In the genomic region with DNA sequence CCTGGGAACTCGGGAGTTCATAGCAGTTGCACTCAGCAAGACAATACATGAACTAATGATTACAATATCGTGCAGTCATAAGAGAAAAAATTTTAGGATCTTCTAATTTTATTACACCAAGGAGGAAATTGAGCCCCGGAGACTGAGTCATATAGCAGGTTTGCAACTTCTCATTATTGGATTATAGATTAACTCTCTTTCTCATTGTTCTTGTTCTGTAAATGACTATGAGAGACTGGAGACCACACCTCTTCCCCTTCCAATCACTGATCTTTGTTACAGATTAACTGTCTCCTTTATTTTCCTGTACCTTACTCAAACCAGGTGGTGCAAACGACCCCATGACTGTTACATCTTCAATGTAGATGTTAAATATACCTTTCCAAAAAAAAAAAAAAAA, we compare ENCODE assay signal across 19 cellular contexts.
DNase-seq lines count a peak whose midpoint lies in the region; ATAC-seq and TF ChIP-seq lines count a peak whose summit lies in the region.
"Had no signal": no experiment of that assay in that cellular context is flagged by ENCODE, and none has a peak within 500 bp of the region (broad histone marks: within the 10 kb centered on the region; RNA-seq: fewer than 3 reads in every experiment).

No MANE protein-coding gene starts in this region.

- WGBS in psoas muscle, 3 donors, result 49 to 59% (median 57%) methylated on average over 4 of the region's 4 CpGs

- H3K9me3 ChIP-seq in psoas muscle, result no peaks in the 10 kb centered on the region

- ATAC-seq in GM18907 (IDR thresholded peaks at IDR 0.05; ENCODE audit: unreplicated experiment), result peak; percentile 87
- peak; percentile 94 for ATAC-seq in GM21786 (IDR thresholded peaks at IDR 0.05; ENCODE audit: unreplicated experiment)
- peak; percentile 96 for ATAC-seq in HG03159 (IDR thresholded peaks at IDR 0.05; ENCODE audit: unreplicated experiment)
- no peak for ATAC-seq in GM21367 (IDR thresholded peaks at IDR 0.05; ENCODE audit: unreplicated experiment)
- no peak for ATAC-seq in psoas muscle
- ATAC-seq: stimulated activated naive B cell treated with anti-CD40 and anti-IgM and Interleukin-4, amounts not matched to agents 10 μg/mL and 1 μg/mL and 100 μg/mL, for 72 hours; T-helper 17 cell had no signal

- H3K4me3 ChIP-seq in psoas muscle, result no peak overlapping the region
- H3K4me3 ChIP-seq: coronary artery, GM23248 had no signal

- no peak overlapping the region for H3K27ac ChIP-seq in psoas muscle
- H3K27ac ChIP-seq: coronary artery, GM23248 had no signal

- TF ChIP-seq CTCF in psoas muscle (IDR thresholded peaks at IDR 0.05), result no peak

- intact Hi-C loops in psoas muscle (cut with DNase I), result no loop called here

- no peaks in the 10 kb centered on the region for H3K4me1 ChIP-seq in psoas muscle

- peak; percentile 72 for DNase-seq in kidney glomerular epithelial cell (lab: John Stamatoyannopoulos, UW)
- DNase-seq in psoas muscle, result no peak
- no peak for DNase-seq in KG1 (lab: John Stamatoyannopoulos, UW)
- no peak for DNase-seq in NOMO-1 (lab: John Stamatoyannopoulos, UW; ENCODE audit: unreplicated experiment in 2 of 2)
- DNase-seq: activated CD4-positive, alpha-beta T cell treated with anti-CD3 and anti-CD28 coated beads for 1 hour; activated CD8-positive, alpha-beta memory T cell treated with anti-CD3 and anti-CD28 coated beads, Interleukin-2, amount 50 U/mL, for 4 hours; activated naive CD4-positive, alpha-beta T cell treated with anti-CD3 and anti-CD28 coated beads for 36 hours; GM23248; head of caudate nucleus; IMR-90; Right ventricle myocardium superior; small intestine; stimulated activated naive B cell treated with anti-CD40 and anti-IgM and Interleukin-4, amounts not matched to agents 10 μg/mL and 1 μg/mL and 100 μg/mL, for 72 hours; T-helper 17 cell had no signal

- H3K36me3 ChIP-seq in psoas muscle (ENCODE audit: insufficient read depth in 1 of 2, low read depth in 1 of 2), result no peaks in the 10 kb centered on the region

- H3K27me3 ChIP-seq in psoas muscle (ENCODE audit: insufficient read depth in 3 of 3, low read length in 2 of 3), result no peaks in the 10 kb centered on the region

Comparison
In these comparisons a context has a peak if more than half of its experiments do, and no peak if none do; other contexts are left out.
1. ATAC-seq: peak in GM18907 (single experiment), GM21786 (single experiment) and HG03159 (single experiment); none in GM21367 (single experiment) and psoas muscle (0 of 4).